ENCODE assay signal across 8 cellular contexts in genomic region chr20:3115190-3116107, GRCh38. TPM values are rescaled to one million over a fixed set of nuclear protein-coding genes. Genes with fewer than 3 reads are reported as not detected.
DNase-seq lines count a peak whose midpoint lies in the region; ATAC-seq and TF ChIP-seq lines count a peak whose summit lies in the region.

No MANE protein-coding gene starts in this region.

- H3K36me3 Mint-ChIP-seq in activated CD4-positive, alpha-beta memory T cell treated with anti-CD3 and anti-CD28 coated beads, Interleukin-2, amount 10 ng/mL, durations not matched to agents 7 days and 5 days (ENCODE audit: low read depth) = peaks cover 18% of the 10 kb centered on the region

- peaks cover 5% of the 10 kb centered on the region for H3K4me1 Mint-ChIP-seq in activated CD4-positive, alpha-beta memory T cell treated with anti-CD3 and anti-CD28 coated beads, Interleukin-2, amount 10 ng/mL, durations not matched to agents 7 days and 5 days

- DNase-seq in AG09319 (ENCODE audit: extremely low read depth, low read depth) (peak; percentile 18), GM10248 (ENCODE audit: extremely low spot score) (peak; percentile 82), NCI-H187 treated with DMSO at 0.1 percent for 48 hours (lab: John Stamatoyannopoulos, UW) (peak; percentile 32), germinal center (ENCODE audit: low spot score) (peak; percentile 79), pons (ENCODE audit: low spot score) (peak; percentile 24), cortex of kidney (lab: John Stamatoyannopoulos, UW) (no peak)
- DNase-seq in activated CD4-positive, alpha-beta memory T cell treated with anti-CD3 and anti-CD28 coated beads, Interleukin-2, amount 10 ng/mL, durations not matched to agents 7 days and 5 days = peak; percentile 22

- CTCF ChIA-PET in GM10248 (lab: Yijun Ruan, JAX) = interaction anchor here (0.6 to 5.6 kb wide), 14 partner anchors 10 to 80 kb away, joined by 3 to 23 read pairs (median 4); no protein-coding TSS in a partner anchor
- CTCF ChIA-PET in activated CD4-positive, alpha-beta memory T cell treated with anti-CD3 and anti-CD28 coated beads, Interleukin-2, amount 10 ng/mL, durations not matched to agents 7 days and 5 days (lab: Charles Lee) = interaction anchor here (0.6 to 3.8 kb wide), 12 partner anchors 13 to 201 kb away, joined by 3 to 25 read pairs (median 4); no protein-coding TSS in a partner anchor

- peak; percentile 79 for TF ChIP-seq CTCF in AG09319 (IDR thresholded peaks at IDR 0.05; ENCODE audit: low read depth, low read length)
- peak; percentile 60 for TF ChIP-seq CTCF in GM10248 (IDR thresholded peaks at IDR 0.05; ENCODE audit: control extremely low read depth, extremely low read depth, low read depth, missing control alignments)

- H3K9me3 Mint-ChIP-seq in activated CD4-positive, alpha-beta memory T cell treated with anti-CD3 and anti-CD28 coated beads, Interleukin-2, amount 10 ng/mL, durations not matched to agents 7 days and 5 days = no peaks in the 10 kb centered on the region

- H3K4me3 Mint-ChIP-seq in activated CD4-positive, alpha-beta memory T cell treated with anti-CD3 and anti-CD28 coated beads, Interleukin-2, amount 10 ng/mL, durations not matched to agents 7 days and 5 days = no peak overlapping the region

- no peak overlapping the region for H3K27ac Mint-ChIP-seq in activated CD4-positive, alpha-beta memory T cell treated with anti-CD3 and anti-CD28 coated beads, Interleukin-2, amount 10 ng/mL, durations not matched to agents 7 days and 5 days

- no peaks in the 10 kb centered on the region for H3K27me3 Mint-ChIP-seq in activated CD4-positive, alpha-beta memory T cell treated with anti-CD3 and anti-CD28 coated beads, Interleukin-2, amount 10 ng/mL, durations not matched to agents 7 days and 5 days

- no peak for ATAC-seq in HG03097 (IDR thresholded peaks at IDR 0.05; ENCODE audit: low FRiP score, unreplicated experiment)

- POLR2A ChIA-PET in GM10248 (lab: Yijun Ruan, JAX) = no interaction called here
- POLR2A ChIA-PET in activated CD4-positive, alpha-beta memory T cell treated with anti-CD3 and anti-CD28 coated beads, Interleukin-2, amount 10 ng/mL, durations not matched to agents 7 days and 5 days (lab: Charles Lee) = interaction anchor here (0.9 kb wide), 1 partner anchor 510 kb away, joined by 3 read pairs; no protein-coding TSS in a partner anchor

RNA-seq across cellular contexts. Expression of gene AVP, which starts 30.9 kb away (rescaled TPM):
- not detected for total RNA-seq in activated CD4-positive, alpha-beta memory T cell treated with anti-CD3 and anti-CD28 coated beads, Interleukin-2, amount 10 ng/mL, durations not matched to agents 7 days and 5 days

RNA-seq across cellular contexts. Expression of gene OXT, which starts 44.0 kb away (rescaled TPM):
- not detected for total RNA-seq in activated CD4-positive, alpha-beta memory T cell treated with anti-CD3 and anti-CD28 coated beads, Interleukin-2, amount 10 ng/mL, durations not matched to agents 7 days and 5 days

RNA-seq across cellular contexts. Expression of gene FASTKD5, which starts 44.2 kb away (rescaled TPM):
- total RNA-seq in activated CD4-positive, alpha-beta memory T cell treated with anti-CD3 and anti-CD28 coated beads, Interleukin-2, amount 10 ng/mL, durations not matched to agents 7 days and 5 days = 10 to 100 TPM; 20.1 to 20.8 TPM

RNA-seq across cellular contexts. Expression of gene UBOX5, which starts 44.2 kb away (rescaled TPM):
- 10 to 100 TPM in 1 of 2 experiments, 1 to 10 TPM in 1; 8.4 to 10.7 TPM for total RNA-seq in activated CD4-positive, alpha-beta memory T cell treated with anti-CD3 and anti-CD28 coated beads, Interleukin-2, amount 10 ng/mL, durations not matched to agents 7 days and 5 days

RNA-seq across cellular contexts. Expression of gene LZTS3, which starts 57.9 kb away (rescaled TPM):
- 1 to 10 TPM in 1 of 2 experiments, under 1 TPM in 1; 0.90 to 1.0 TPM for total RNA-seq in activated CD4-positive, alpha-beta memory T cell treated with anti-CD3 and anti-CD28 coated beads, Interleukin-2, amount 10 ng/mL, durations not matched to agents 7 days and 5 days
